Comparison of ENCODE assay signal across 16 cellular contexts in the genomic region with DNA sequence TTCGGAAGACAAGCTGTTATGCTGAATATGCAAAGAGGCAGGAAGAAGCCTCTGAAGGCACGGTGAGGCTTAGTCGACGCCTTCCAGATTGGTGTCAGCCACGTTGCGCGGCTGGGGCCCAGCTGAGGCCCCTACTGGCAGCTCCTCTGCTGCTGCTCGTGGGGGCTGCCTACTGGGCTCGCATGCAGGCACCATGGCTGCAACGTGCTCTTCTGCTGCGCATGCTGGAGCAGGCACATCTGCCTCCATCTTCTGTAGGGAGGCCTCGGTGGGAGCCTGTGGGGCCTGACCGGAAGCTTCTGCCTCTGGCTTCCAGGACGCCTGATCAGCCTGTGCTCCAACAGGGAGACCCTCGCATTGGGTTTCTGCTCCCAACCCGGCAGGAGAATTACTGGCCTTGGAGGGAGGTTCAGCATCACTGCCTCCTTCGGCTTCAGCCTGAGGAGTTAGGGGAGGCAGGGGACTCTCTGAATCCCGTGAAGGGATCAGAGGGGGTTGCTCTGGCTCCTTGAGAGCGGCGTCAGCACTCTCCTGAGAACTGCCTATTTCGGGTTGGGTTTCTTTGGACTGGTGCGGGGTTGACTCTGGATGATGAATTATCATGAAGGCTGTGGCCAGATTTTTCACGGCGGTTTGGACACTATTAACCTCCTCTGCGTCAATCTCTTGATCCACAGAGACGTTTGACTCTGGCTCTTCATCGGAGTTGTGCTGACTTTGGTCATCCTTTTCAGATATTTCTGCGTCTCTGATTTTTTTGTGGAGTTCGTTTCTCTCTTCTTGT. TPM values are rescaled to one million over a fixed set of nuclear protein-coding genes. Genes with fewer than 3 reads are reported as not detected.
"Had no signal": no experiment of that assay in that cellular context is flagged by ENCODE, and none has a peak within 500 bp of the region (broad histone marks: within the 10 kb centered on the region; RNA-seq: fewer than 3 reads in every experiment).

No MANE protein-coding gene starts in this region.

- H3K27ac ChIP-seq: breast epithelium, coronary artery, heart left ventricle, left ventricle myocardium inferior, ovary, sigmoid colon, tibial nerve had no signal

- H3K4me1 ChIP-seq: breast epithelium had no signal

- ATAC-seq: gastroesophageal sphincter had no signal

- H3K27me3 ChIP-seq: breast epithelium, gastroesophageal sphincter, heart left ventricle, ovary, sigmoid colon, tibial nerve had no signal

- H3K4me3 ChIP-seq: breast epithelium, coronary artery, gastroesophageal sphincter, heart left ventricle, left ventricle myocardium inferior, ovary, sigmoid colon, tibial nerve had no signal

- H3K9me3 ChIP-seq: breast epithelium, gastroesophageal sphincter, heart left ventricle, left ventricle myocardium inferior, ovary, sigmoid colon, tibial nerve had no signal

- DNase-seq: activated CD4-positive, alpha-beta T cell treated with anti-CD3 and anti-CD28 coated beads, Interleukin-2, amount 50 U/mL, for 4 hours; activated CD4-positive, CD25-positive, alpha-beta regulatory T cell treated with anti-CD3 and anti-CD28 coated beads, Interleukin-2, amount 50 U/mL, for 72 hours; activated naive CD4-positive, alpha-beta T cell treated with Interleukin-2 at 50 U/mL for 16 hours; activated T-cell treated with anti-CD3 and anti-CD28 coated beads for 4 hours; heart left ventricle; left ventricle myocardium inferior; mammary epithelial cell; ovary; sigmoid colon; stimulated activated naive CD4-positive, alpha-beta T cell treated with Interleukin-2 at 50 U/mL for 16 hours had no signal

- H3K36me3 ChIP-seq: breast epithelium, gastroesophageal sphincter, ovary, sigmoid colon, tibial nerve had no signal

RNA-seq across cellular contexts. Expression of a gene that starts 49.1 kb away (rescaled TPM):
- total RNA-seq: epithelial cell of proximal tubule, kidney epithelial cell, mammary epithelial cell had no signal
- polyA plus RNA-seq: mammary epithelial cell had no signal
